Comparison of ENCODE assay signal across 8 cellular contexts in the genomic region with DNA sequence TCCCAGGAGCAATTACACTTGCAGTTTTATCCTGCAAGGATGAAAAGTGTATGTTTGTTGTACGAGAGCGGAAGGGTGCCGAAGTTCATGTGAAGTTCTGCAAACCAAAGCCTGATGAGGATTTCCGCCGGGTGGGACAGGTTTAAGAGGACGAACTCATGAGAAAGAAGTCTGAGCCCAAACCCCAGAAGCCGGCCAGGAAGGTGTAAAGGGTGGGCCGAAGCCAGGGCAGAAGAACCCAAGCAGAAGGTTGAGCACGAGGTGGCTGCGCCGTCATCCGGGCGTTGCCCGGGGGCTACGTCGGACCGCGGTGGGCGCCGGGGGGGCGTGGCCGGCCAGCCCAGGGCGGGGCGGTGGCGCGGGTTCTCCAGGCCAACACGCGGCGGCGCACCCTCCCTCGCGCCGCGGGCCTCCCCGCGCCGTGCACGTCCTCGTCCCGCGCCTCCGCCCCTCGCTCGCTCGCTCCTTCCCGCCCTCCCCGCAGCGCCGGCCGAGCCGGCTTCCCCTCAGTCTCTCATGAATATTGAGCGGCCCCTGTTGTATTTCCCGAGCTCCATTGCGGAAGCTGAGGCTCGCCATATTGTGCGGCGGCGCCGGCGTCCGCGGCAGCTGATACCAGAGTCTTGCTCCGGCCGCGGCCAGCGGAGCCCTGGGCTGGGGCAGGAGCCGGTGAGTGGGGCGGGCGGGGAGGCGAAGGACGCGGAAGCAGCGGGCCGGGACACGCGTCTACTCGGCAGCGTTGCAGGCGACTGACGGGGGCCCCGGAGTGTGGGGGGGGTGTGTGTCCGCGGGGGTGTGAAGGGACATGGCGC. TPM values are rescaled to one million over a fixed set of nuclear protein-coding genes. Genes with fewer than 3 reads are reported as not detected.
DNase-seq lines count a peak whose midpoint lies in the region; ATAC-seq and TF ChIP-seq lines count a peak whose summit lies in the region.

A gene (plus strand): TSS at position 578 of the 812 bp plus-strand sequence. CDS start 41,996 bp downstream, outside the sequence.

- no peaks in the 10 kb centered on the region for H3K9me3 Mint-ChIP-seq in CD4-positive, alpha-beta T cell
- H3K9me3 Mint-ChIP-seq in endothelial cell (ENCODE audit: unreplicated experiment): no peaks in the 10 kb centered on the region
- H3K9me3 Mint-ChIP-seq in mesothelial cell of epicardium: no peaks in the 10 kb centered on the region

- H3K27ac ChIP-seq in CD4-positive, alpha-beta T cell (ENCODE audit: low read depth, low read length): peak within 1 kb of the TSS; percentile 72

- peak; percentile 62 to 82 (median 72) for DNase-seq in CD4-positive, alpha-beta T cell
- DNase-seq in NOMO-1 (lab: John Stamatoyannopoulos, UW; ENCODE audit: unreplicated experiment in 2 of 2) (peak; percentile 82 to 83), endothelial cell (ENCODE audit: low spot score) (peak; percentile 82), mesothelial cell of epicardium (ENCODE audit: low spot score in 2 of 2, unreplicated experiment in 2 of 2) (peak; percentile 72 to 82)
- peak; percentile 34 for DNase-seq in activated CD8-positive, alpha-beta memory T cell treated with anti-CD3 and anti-CD28 coated beads, Interleukin-2, amount 50 U/mL, for 24 hours (ENCODE audit: extremely low read depth)
- peak; percentile 74 to 75 for DNase-seq in stimulated activated CD8-positive, alpha-beta memory T cell treated with anti-CD3 and anti-CD28 coated beads, Interleukin-15, amount 100 ng/mL, for 48 hours (ENCODE audit: low read depth in 2 of 2)

- CTCF ChIA-PET in CD4-positive, alpha-beta T cell (lab: Charles Lee): interaction anchor here (0.5 to 0.7 kb wide), 3 partner anchors 21 to 256 kb away, joined by 3 to 5 read pairs (median 4); no protein-coding TSS in a partner anchor

- POLR2A ChIA-PET in CD4-positive, alpha-beta T cell (lab: Charles Lee): interaction anchor here (0.6 to 3.1 kb wide), 16 partner anchors 11 to 301 kb away, joined by 3 to 16 read pairs (median 4); a partner anchor contains a TSS

- peak within 1 kb of the TSS; percentile 94 for H3K4me3 Mint-ChIP-seq in CD4-positive, alpha-beta T cell
- H3K4me3 Mint-ChIP-seq in endothelial cell (ENCODE audit: unreplicated experiment): peak within 1 kb of the TSS; percentile 97
- peak within 1 kb of the TSS; percentile 93 for H3K4me3 Mint-ChIP-seq in mesothelial cell of epicardium

- H3K36me3 Mint-ChIP-seq in CD4-positive, alpha-beta T cell (ENCODE audit: low read depth): peaks cover 11% of the 10 kb centered on the region
- peaks cover 17% of the 10 kb centered on the region for H3K36me3 Mint-ChIP-seq in endothelial cell (ENCODE audit: low read depth, unreplicated experiment)
- no peaks in the 10 kb centered on the region for H3K36me3 Mint-ChIP-seq in mesothelial cell of epicardium

- no peaks in the 10 kb centered on the region for H3K9me3 ChIP-seq in CD4-positive, alpha-beta T cell (ENCODE audit: control insufficient read depth, low read length)

- H3K27ac Mint-ChIP-seq in CD4-positive, alpha-beta T cell: peak within 1 kb of the TSS; percentile 77
- H3K27ac Mint-ChIP-seq in endothelial cell (ENCODE audit: unreplicated experiment) (peak within 1 kb of the TSS; percentile 73), mesothelial cell of epicardium (peak within 1 kb of the TSS; percentile 96)

- ATAC-seq in CD4-positive, alpha-beta T cell (ENCODE audit: poor library complexity): peak; percentile 90
- ATAC-seq in GM19438 (IDR thresholded peaks at IDR 0.05; ENCODE audit: low read depth, unreplicated experiment) (peak; percentile 66), HG03571 (IDR thresholded peaks at IDR 0.05; ENCODE audit: unreplicated experiment) (peak; percentile 93)

- intact Hi-C loops in CD4-positive, alpha-beta T cell (cut with DNase I, micrococcal nuclease): loop anchor here (2.0 to 10.0 kb wide), 9 partner anchors 108 to 1570 kb away; a partner anchor contains a TSS

- no peaks in the 10 kb centered on the region for H3K27me3 ChIP-seq in CD4-positive, alpha-beta T cell (ENCODE audit: control insufficient read depth, insufficient read depth, low read length)

- H3K27me3 Mint-ChIP-seq in CD4-positive, alpha-beta T cell: no peaks in the 10 kb centered on the region
- H3K27me3 Mint-ChIP-seq in endothelial cell (ENCODE audit: unreplicated experiment): peaks cover 6% of the 10 kb centered on the region
- no peaks in the 10 kb centered on the region for H3K27me3 Mint-ChIP-seq in mesothelial cell of epicardium (ENCODE audit: low read depth)

- peaks cover 59% of the 10 kb centered on the region for H3K4me1 Mint-ChIP-seq in CD4-positive, alpha-beta T cell (ENCODE audit: low read depth)
- H3K4me1 Mint-ChIP-seq in endothelial cell (ENCODE audit: unreplicated experiment) (peaks cover 41% of the 10 kb centered on the region), mesothelial cell of epicardium (peaks cover 30% of the 10 kb centered on the region)

- peak; percentile 15 for TF ChIP-seq CTCF in CD4-positive, alpha-beta T cell (IDR thresholded peaks at IDR 0.05)
- no peak for TF ChIP-seq CTCF in endothelial cell (IDR thresholded peaks at IDR 0.05; ENCODE audit: unreplicated experiment)
- no peak for TF ChIP-seq CTCF in mesothelial cell of epicardium (IDR thresholded peaks at IDR 0.05; ENCODE audit: unreplicated experiment)

RNA-seq across cellular contexts. Expression of the gene that starts here (rescaled TPM):
- 1 to 10 TPM; 7.4 to 9.0 TPM for total RNA-seq in CD4-positive, alpha-beta T cell
- total RNA-seq in endothelial cell (ENCODE audit: unreplicated experiment): 44.5 TPM
- 33.6 to 37.6 TPM (median 36.1 TPM) in 3 replicates for total RNA-seq in mesothelial cell of epicardium

Comparison
In these comparisons a context has a peak if more than half of its experiments do, and no peak if none do; other contexts are left out.
1. Peak in every context shown above with its lines: DNase-seq, ATAC-seq and H3K27ac ChIP-seq.